ENCODE assay signal across 1 cellular context in genomic region chr3:150597646-150598045, GRCh38.
TF ChIP-seq lines count a peak whose summit lies in the region.

No MANE protein-coding gene starts in this region.

TF ChIP-seq in K562, 482 proteins besides CTCF, POLR2A, EP300 and RAD21:
- TF ChIP-seq PHTF2 (CRISPR knock-in tag; IDR thresholded peaks at IDR 0.05) (no peak), NFIC (IDR thresholded peaks at IDR 0.05) (peak; percentile 57)
TF ChIP-seq in K562: peak in this region for 1.
